ENCODE assay signal across 17 cellular contexts in the genomic region with DNA sequence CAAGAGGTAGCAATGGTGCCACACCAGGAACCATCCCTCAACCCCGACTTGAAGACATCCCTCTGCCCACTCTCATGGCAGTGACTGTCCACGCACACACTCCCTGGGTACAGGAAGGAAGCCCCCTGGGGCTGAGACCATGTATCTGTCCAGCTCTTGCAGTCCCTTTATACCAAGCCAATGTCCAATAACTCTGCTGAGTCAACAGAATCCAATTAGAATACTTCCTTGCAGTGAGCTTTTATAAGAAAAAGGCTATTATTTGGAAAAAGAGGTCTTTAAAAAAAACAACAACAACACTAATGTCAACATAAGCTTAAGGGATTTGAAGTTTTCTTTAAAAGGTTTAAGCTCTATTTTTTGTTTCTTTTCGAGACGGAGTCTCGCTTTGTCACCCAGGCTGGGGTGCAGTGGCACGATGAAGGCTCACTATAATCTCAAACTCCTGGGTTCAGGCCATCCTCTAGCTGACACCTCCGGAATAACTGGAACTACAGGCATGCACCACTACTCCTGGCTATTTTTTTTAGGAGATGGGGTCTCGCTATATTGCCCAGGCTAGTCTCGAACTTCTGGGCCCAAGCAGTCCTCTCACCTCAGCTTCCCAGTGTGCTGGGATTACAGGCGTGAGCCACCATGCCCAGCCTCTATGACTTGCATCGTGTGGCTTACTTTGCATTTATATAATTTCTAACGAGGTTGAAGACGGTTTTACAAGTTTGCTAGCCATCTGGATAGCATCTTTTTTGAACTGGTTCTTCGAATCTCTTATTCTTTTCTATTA. TPM values are rescaled to one million over a fixed set of nuclear protein-coding genes. Genes with fewer than 3 reads are reported as not detected.
DNase-seq lines count a peak whose midpoint lies in the region; ATAC-seq, FAIRE-seq and TF ChIP-seq lines count a peak whose summit lies in the region.
"Had no signal": no experiment of that assay in that cellular context is flagged by ENCODE, and none has a peak within 500 bp of the region (broad histone marks: within the 10 kb centered on the region; RNA-seq: fewer than 3 reads in every experiment).

No MANE protein-coding gene starts in this region.

- TF ChIP-seq POLR2A in K562 (conservative IDR thresholded peaks at IDR 0.05) (no peak), esophagus squamous epithelium (IDR thresholded peaks at IDR 0.05) (no peak)

- dilution Hi-C loops in mammary epithelial cell (cut with HindIII; ENCODE audit: low sequenced_read_pairs) = no loop called here

- POLR2A ChIA-PET in HEK293 (lab: Yijun Ruan, JAX) (no interaction called here), K562 (lab: Yijun Ruan, JAX) (interaction anchor here (1.5 kb wide), 1 partner anchor 49 kb away, joined by 5 read pairs; no protein-coding TSS in a partner anchor)

- CTCF ChIA-PET in HEK293 (lab: Yijun Ruan, JAX) (interaction anchor here (1.0 kb wide), 1 partner anchor 89 kb away, joined by 5 read pairs; no protein-coding TSS in a partner anchor), K562 (lab: Yijun Ruan, JAX; ENCODE audit: low intra/inter-chr PET ratio) (no interaction called here), mammary epithelial cell (lab: Charles Lee; ENCODE audit: low non-redundant PET) (no interaction called here)

- H3K27me3 ChIP-seq in K562 (ENCODE audit: control insufficient read depth in 2 of 2, insufficient read depth in 2 of 2, low read length in 2 of 2) (no peaks in the 10 kb centered on the region), mammary epithelial cell (ENCODE audit: insufficient read depth, low read length) (no peaks in the 10 kb centered on the region), esophagus squamous epithelium (no peaks in the 10 kb centered on the region)
- H3K27me3 ChIP-seq: pancreas had no signal

- H3K27ac ChIP-seq in HEK293 (ENCODE audit: extremely low read depth, low read depth, low read length) (no peak overlapping the region), K562 (ENCODE audit: extremely low read depth, low read depth, low read length) (no peak overlapping the region), mammary epithelial cell (ENCODE audit: insufficient read depth, low read depth, low read length) (no peak overlapping the region), esophagus squamous epithelium (no peak overlapping the region)
- H3K27ac ChIP-seq: C4-2B, pancreas had no signal

- H4K20me1 ChIP-seq in K562 (replicated peaks; ENCODE audit: control insufficient read depth, insufficient read depth, low read length) (peaks cover 47% of the 10 kb centered on the region), mammary epithelial cell (ENCODE audit: insufficient read depth, low read length) (peaks cover 2% of the 10 kb centered on the region)

- no peaks in the 10 kb centered on the region for H3K9me3 Mint-ChIP-seq in T-helper 2 cell treated with Interferon-gamma antibody and Interleukin-4, amounts not matched to agents 5 μg/mL and 100 μg/mL, for 36 hours
- H3K9me3 Mint-ChIP-seq in natural killer cell treated with Interleukin-12 subunit alpha and Interleukin-12 subunit beta and Interleukin-15 and Interleukin-18, amount 100 ng/mL, for 72 hours = no peaks in the 10 kb centered on the region

- peaks cover 4 to 38% of the 10 kb centered on the region in 2 experiments; a peak in 2 of 3 replicates for H3K36me3 ChIP-seq in HEK293 (ENCODE audit: control insufficient read depth in 2 of 2, insufficient read depth in 1 of 2, low read length in 2 of 2)
- H3K36me3 ChIP-seq in K562 (ENCODE audit: control insufficient read depth, insufficient read depth, low read length) = peaks cover 89% of the 10 kb centered on the region
- peaks cover 26% of the 10 kb centered on the region for H3K36me3 ChIP-seq in mammary epithelial cell (ENCODE audit: insufficient read depth, low read length)
- H3K36me3 ChIP-seq in esophagus squamous epithelium = peaks cover 0 to 47% (median 7%) of the 10 kb centered on the region in 3 donors

- peaks cover 4% of the 10 kb centered on the region for H3K9me1 ChIP-seq in K562 (ENCODE audit: control insufficient read depth, insufficient read depth, low read length)

- FAIRE-seq in K562 (lab: Jason Lieb, UNC) = no peak
- FAIRE-seq: H54, pancreas, urothelium cell line had no signal

- peaks cover 71% of the 10 kb centered on the region for H3K4me1 Mint-ChIP-seq in T-helper 2 cell treated with Interferon-gamma antibody and Interleukin-4, amounts not matched to agents 5 μg/mL and 100 μg/mL, for 36 hours (ENCODE audit: low read depth)
- peaks cover 43 to 53% of the 10 kb centered on the region in 2 donors for H3K4me1 Mint-ChIP-seq in natural killer cell treated with Interleukin-12 subunit alpha and Interleukin-12 subunit beta and Interleukin-15 and Interleukin-18, amount 100 ng/mL, for 72 hours (ENCODE audit: low read depth in 2 of 2)

- TF ChIP-seq RAD21 in K562 (CRISPR knock-in tag; conservative IDR thresholded peaks at IDR 0.05 in 1 of 2, IDR thresholded peaks at IDR 0.05 in 1 of 2) = no peak

- peaks cover 75% of the 10 kb centered on the region for H3K79me2 ChIP-seq in K562 (ENCODE audit: control insufficient read depth, insufficient read depth, low read length)
- H3K79me2 ChIP-seq in mammary epithelial cell (ENCODE audit: insufficient read depth, low read length) = peaks cover 96% of the 10 kb centered on the region

- intact Hi-C loops in K562 (cut with micrococcal nuclease) = no loop called here
- intact Hi-C loops in mammary epithelial cell (cut with micrococcal nuclease) = no loop called here
- intact Hi-C loops in esophagus squamous epithelium (cut with DNase I) = no loop called here

- H3K9ac ChIP-seq in K562 (ENCODE audit: insufficient read depth in 1 of 2, low read depth in 2 of 2, low read length in 2 of 2) (no peak overlapping the region), mammary epithelial cell (ENCODE audit: insufficient read depth, low read length) (no peak overlapping the region)

- H3K4me3 Mint-ChIP-seq in T-helper 2 cell treated with Interferon-gamma antibody and Interleukin-4, amounts not matched to agents 5 μg/mL and 100 μg/mL, for 36 hours = peak overlapping the region; percentile 88
- peak overlapping the region; percentile 51 for H3K4me3 Mint-ChIP-seq in natural killer cell treated with Interleukin-12 subunit alpha and Interleukin-12 subunit beta and Interleukin-15 and Interleukin-18, amount 100 ng/mL, for 72 hours

- H3K4me1 ChIP-seq in HEK293 (ENCODE audit: control insufficient read depth, insufficient read depth, low read length) (peaks cover 6% of the 10 kb centered on the region; the same call in 1 of the 2 replicates), K562 (replicated peaks in 1 of 2; ENCODE audit: control insufficient read depth in 2 of 2, insufficient read depth in 2 of 2, low read length in 2 of 2) (peaks cover 7 to 16% of the 10 kb centered on the region in 2 experiments; a peak in 4 of 5 replicates), mammary epithelial cell (ENCODE audit: insufficient read depth, low read length) (no peaks in the 10 kb centered on the region), esophagus squamous epithelium (peaks cover 0 to 24% (median 6%) of the 10 kb centered on the region in 3 donors)

- TF ChIP-seq EP300 in K562 (IDR thresholded peaks at IDR 0.05; ENCODE audit: low read length) = no peak

- H3K9me3 ChIP-seq in HEK293 (ENCODE audit: control insufficient read depth, insufficient read depth, low read depth, low read length) (no peaks in the 10 kb centered on the region), K562 (replicated peaks; ENCODE audit: control insufficient read depth, insufficient read depth, low read depth, low read length) (no peaks in the 10 kb centered on the region), mammary epithelial cell (replicated peaks; ENCODE audit: insufficient read depth, low read length) (no peaks in the 10 kb centered on the region), esophagus squamous epithelium (no peaks in the 10 kb centered on the region)
- H3K9me3 ChIP-seq: pancreas had no signal

- ATAC-seq in K562 = no peak
- ATAC-seq in natural killer cell treated with Interleukin-12 subunit alpha and Interleukin-12 subunit beta and Interleukin-15 and Interleukin-18, amount 100 ng/mL, for 72 hours = no peak

- DNase-seq in T-helper 2 cell treated with Interferon-gamma antibody and Interleukin-4, amounts not matched to agents 5 μg/mL and 100 μg/mL, for 36 hours (ENCODE audit: low spot score) = no peak
- DNase-seq in T-helper 2 cell (no peak), K562 (ENCODE audit: extremely low read depth in 1 of 4, low spot score in 3 of 4) (no peak), mammary epithelial cell (no peak), T1000 (lab: John Stamatoyannopoulos, UW) (no peak), esophagus squamous epithelium (lab: John Stamatoyannopoulos, UW) (no peak)
- no peak for DNase-seq in natural killer cell treated with Interleukin-12 subunit alpha and Interleukin-12 subunit beta and Interleukin-15 and Interleukin-18, amount 100 ng/mL, for 72 hours (ENCODE audit: low spot score)
- DNase-seq: activated CD4-positive, alpha-beta T cell treated with anti-CD3 and anti-CD28 coated beads for 48 hours; DMS79 treated with DMSO at 0.1 percent for 48 hours; NCI-H1694 treated with DMSO at 0.1 percent for 48 hours; NCI-H446; SHP77 treated with DMSO at 0.1 percent for 48 hours had no signal

- BruUV-seq in K562 (replicated peaks; lab: Mats Ljungman, UMichigan) (no TSS peak), mammary epithelial cell (replicated peaks; lab: Mats Ljungman, UMichigan) (no TSS peak)

- TF ChIP-seq CTCF in HEK293 (tag by site-specific recombination; IDR thresholded peaks at IDR 0.05) = no peak
- TF ChIP-seq CTCF in K562 (IDR thresholded peaks at IDR 0.05 in 2 of 3, conservative IDR thresholded peaks at IDR 0.05 in 1 of 3; ENCODE audit: insufficient read depth in 2 of 3, low read depth in 1 of 3, low read length in 3 of 3) = no peak
- no peak for TF ChIP-seq CTCF in mammary epithelial cell (conservative IDR thresholded peaks at IDR 0.05 in 1 of 2, IDR thresholded peaks at IDR 0.05 in 1 of 2; ENCODE audit: extremely low read depth in 1 of 2, insufficient read depth in 1 of 2, low read depth in 1 of 2, low read length in 2 of 2)
- TF ChIP-seq CTCF in esophagus squamous epithelium (IDR thresholded peaks at IDR 0.05) = no peak

- peaks cover 67% of the 10 kb centered on the region for H3K36me3 Mint-ChIP-seq in T-helper 2 cell treated with Interferon-gamma antibody and Interleukin-4, amounts not matched to agents 5 μg/mL and 100 μg/mL, for 36 hours (ENCODE audit: low read depth)
- H3K36me3 Mint-ChIP-seq in natural killer cell treated with Interleukin-12 subunit alpha and Interleukin-12 subunit beta and Interleukin-15 and Interleukin-18, amount 100 ng/mL, for 72 hours = no peaks in the 10 kb centered on the region

- H3K27ac Mint-ChIP-seq in T-helper 2 cell treated with Interferon-gamma antibody and Interleukin-4, amounts not matched to agents 5 μg/mL and 100 μg/mL, for 36 hours = peak overlapping the region; percentile 94
- H3K27ac Mint-ChIP-seq in natural killer cell treated with Interleukin-12 subunit alpha and Interleukin-12 subunit beta and Interleukin-15 and Interleukin-18, amount 100 ng/mL, for 72 hours = no peak overlapping the region

- H3K4me3 ChIP-seq in HEK293 (ENCODE audit: low read depth, low read length) (no peak overlapping the region), K562 (no peak overlapping the region), mammary epithelial cell (replicated peaks in 1 of 3; ENCODE audit: insufficient read depth in 1 of 3, low read depth in 2 of 3, low read length in 3 of 3) (no peak overlapping the region), esophagus squamous epithelium (no peak overlapping the region)

- in situ Hi-C loops in K562 (cut with MboI) = no loop called here
- in situ Hi-C loops in mammary epithelial cell (cut with MboI; ENCODE audit: low sequenced_read_pairs in 2 of 2) = no loop called here

- H3K27me3 Mint-ChIP-seq in T-helper 2 cell treated with Interferon-gamma antibody and Interleukin-4, amounts not matched to agents 5 μg/mL and 100 μg/mL, for 36 hours (ENCODE audit: low read depth) = no peaks in the 10 kb centered on the region
- H3K27me3 Mint-ChIP-seq in natural killer cell treated with Interleukin-12 subunit alpha and Interleukin-12 subunit beta and Interleukin-15 and Interleukin-18, amount 100 ng/mL, for 72 hours = no peaks in the 10 kb centered on the region

- no peak overlapping the region for H2AFZ ChIP-seq in K562 (ENCODE audit: low read depth, low read length)
- H2AFZ ChIP-seq in mammary epithelial cell (ENCODE audit: low read depth, low read length) = no peak overlapping the region

- 80% methylated on average over 13 of the region's 14 CpGs for WGBS in K562 (ENCODE audit: insufficient coverage, low coverage, missing lambda C conversion rate)
- 90% methylated on average over 11 of the region's 14 CpGs for WGBS in mammary epithelial cell (ENCODE audit: low coverage, missing lambda C conversion rate)
- 86 to 92% methylated on average over 13 to 14 of the region's 14 CpGs for WGBS in esophagus squamous epithelium, 2 donors

- no peak overlapping the region for H3K4me2 ChIP-seq in K562 (ENCODE audit: insufficient read depth, low read length)
- no peak overlapping the region for H3K4me2 ChIP-seq in mammary epithelial cell (ENCODE audit: insufficient read depth, low read depth, low read length)

RNA-seq across cellular contexts. Expression of a gene that starts 7.5 kb away (rescaled TPM):
- 61.4 and 70.7 TPM in 2 replicates for total RNA-seq in K562 (2011; cell fraction: chromatin; rRNA removed; ENCODE audit: low replicate concordance)
- total RNA-seq in K562 (2011; cell fraction: nucleolus; rRNA removed) = 53.2 and 63.7 TPM in 2 replicates
- total RNA-seq in K562 (2011; cell fraction: nucleoplasm; rRNA removed) = 62.1 and 64.4 TPM in 2 replicates
- 76.1 and 83.0 TPM in 2 replicates for total RNA-seq in K562 (2014; rRNA removed)
- 39.7 and 40.7 TPM in 2 replicates for total RNA-seq in K562 (2014; rRNA removed; fragmentation: Illumina TruSeq; extraction: Trizol)
- total RNA-seq in K562 (2015; rRNA removed; fragmentation: Illumina TruSeq; extraction: Trizol) = 25.0 and 25.9 TPM in 2 replicates
- total RNA-seq in K562 (2021) = 41.7 and 42.2 TPM in 2 replicates
- polyA plus RNA-seq in K562 (2011; rRNA removed) = 119 and 124 TPM in 2 replicates
- polyA plus RNA-seq in K562 (2011; cell fraction: cytosol; rRNA removed) = 114 and 117 TPM in 2 replicates
- polyA plus RNA-seq in K562 (2011; cell fraction: nucleus; rRNA removed) = 136 and 157 TPM in 2 replicates
- 28.7 and 29.5 TPM in 2 replicates for polyA plus RNA-seq in K562 (2012)
- 46.9 and 54.9 TPM in 2 replicates for polyA plus RNA-seq in K562 (2014; fragmentation: Illumina TruSeq; extraction: Trizol)
- polyA plus RNA-seq in K562 (2014; fragmentation: Nextera tagmentation; extraction: Ambion mirVana) = 10 to 100 TPM in 1 of 2 experiments, 1 to 10 TPM in 1; 9.2 to 10.7 TPM
- polyA plus RNA-seq in K562 (2014; rRNA removed) = 68.9 and 75.9 TPM in 2 replicates
- 42.4 and 53.7 TPM in 2 replicates for polyA minus RNA-seq in K562 (2011; rRNA and poly(A)+ RNA removed)
- 32.0 and 69.4 TPM in 2 replicates for polyA minus RNA-seq in K562 (2011; cell fraction: cytosol; rRNA and poly(A)+ RNA removed)
- 33.0 and 56.2 TPM in 2 replicates for polyA minus RNA-seq in K562 (2011; cell fraction: nucleus; rRNA and poly(A)+ RNA removed)
- total RNA-seq in natural killer cell treated with Interleukin-12 subunit alpha and Interleukin-12 subunit beta and Interleukin-15 and Interleukin-18, amount 100 ng/mL, for 72 hours = 10 to 100 TPM; 20.5 to 82.2 TPM
- total RNA-seq in mammary epithelial cell = 10 to 100 TPM; 50.8 to 65.2 TPM
- 102 TPM for polyA plus RNA-seq in mammary epithelial cell
- 55.5 TPM for polyA minus RNA-seq in mammary epithelial cell
- 10 to 100 TPM; 35.2 to 83.8 (median 73.9) TPM for total RNA-seq in esophagus squamous epithelium
